Comparison of ENCODE assay signal across 8 cellular contexts in genomic region chr11:34358258-34358665, GRCh38. TPM values are rescaled to one million over a fixed set of nuclear protein-coding genes. Genes with fewer than 3 reads are reported as not detected.
DNase-seq lines count a peak whose midpoint lies in the region; ATAC-seq and TF ChIP-seq lines count a peak whose summit lies in the region.

No MANE protein-coding gene starts in this region.

- peaks cover 40% of the 10 kb centered on the region for H3K79me2 ChIP-seq in hepatocyte

- POLR2A ChIA-PET in HEK293T (lab: Yijun Ruan, JAX), result interaction anchor here (0.7 to 3.2 kb wide), 4 partner anchors 9 to 184 kb away, joined by 3 to 14 read pairs (median 6); no protein-coding TSS in a partner anchor

- H3K4me1 ChIP-seq in hepatocyte (ENCODE audit: insufficient read depth), result peaks cover 12% of the 10 kb centered on the region

- H3K4me3 ChIP-seq in hepatocyte, result peak overlapping the region; percentile 5

- no peaks in the 10 kb centered on the region for H3K9me2 ChIP-seq in hepatocyte (replicated peaks; ENCODE audit: insufficient read depth)

- H3K27me3 ChIP-seq in hepatocyte, result peaks cover 3% of the 10 kb centered on the region

- H4K20me1 ChIP-seq in hepatocyte (ENCODE audit: insufficient read depth, poor library complexity, severe bottlenecking), result peaks cover 37% of the 10 kb centered on the region

- no peak for ATAC-seq in HG03442 (IDR thresholded peaks at IDR 0.05; ENCODE audit: unreplicated experiment)

- H3K9me3 ChIP-seq in hepatocyte (ENCODE audit: low read depth), result no peaks in the 10 kb centered on the region

- under 1% methylated on average over 17 of the region's 23 CpGs for WGBS in hepatocyte (ENCODE audit: low lambda C conversion rate, missing lambda C conversion rate)

- CTCF ChIA-PET in HEK293T (lab: Yijun Ruan, JAX), result interaction anchor here (0.5 to 3.9 kb wide), 3 partner anchors 16 to 550 kb away, joined by 3 to 26 read pairs (median 5); no protein-coding TSS in a partner anchor

- H3K27ac ChIP-seq in hepatocyte, result peak overlapping the region; percentile 77

- no peaks in the 10 kb centered on the region for H3K36me3 ChIP-seq in hepatocyte (replicated peaks; ENCODE audit: insufficient read depth, low read depth)

- no peak for TF ChIP-seq CTCF in hepatocyte (IDR thresholded peaks at IDR 0.05; ENCODE audit: poor library complexity)

- H3K4me2 ChIP-seq in hepatocyte, result peak overlapping the region; percentile 87

- DNase-seq in ELF-1 (ENCODE audit: low read depth, low spot score) (peak; percentile 88), HEK293T (ENCODE audit: extremely low spot score) (peak; percentile 67), NCI-H446 (lab: John Stamatoyannopoulos, UW) (peak; percentile 77 to 91), hepatocyte (ENCODE audit: low spot score) (peak; percentile 75), putamen (ENCODE audit: low spot score) (peak; percentile 48), NCI-H1436 treated with DMSO at 0.1 percent for 48 hours (lab: John Stamatoyannopoulos, UW) (no peak)
- DNase-seq in activated naive CD8-positive, alpha-beta T cell treated with anti-CD3 and anti-CD28 coated beads, Interleukin-2, amount 50 U/mL, for 16 hours (ENCODE audit: low read depth, low spot score), result peak; percentile 5

- H2AFZ ChIP-seq in hepatocyte, result peak overlapping the region; percentile 58

TF ChIP-seq in HEK293T, 16 proteins besides CTCF, POLR2A, EP300 and RAD21:
- TF ChIP-seq SP1 (IDR thresholded peaks at IDR 0.05), result no peak
- TF ChIP-seq CTBP1 (IDR thresholded peaks at IDR 0.05; ENCODE audit: borderline replicate concordance), result no peak
- no peak for TF ChIP-seq BHLHE40 (IDR thresholded peaks at IDR 0.05; ENCODE audit: borderline replicate concordance)
- no peak for TF ChIP-seq FOXK2 (IDR thresholded peaks at IDR 0.05)
- TF ChIP-seq LEF1 (IDR thresholded peaks at IDR 0.05; ENCODE audit: borderline replicate concordance), result no peak
- TF ChIP-seq SUZ12 (IDR thresholded peaks at IDR 0.05), result no peak
- TF ChIP-seq FOXM1 (IDR thresholded peaks at IDR 0.05; ENCODE audit: borderline replicate concordance), result no peak
- no peak for TF ChIP-seq ELF4 (IDR thresholded peaks at IDR 0.05)
- no peak for TF ChIP-seq NFRKB (IDR thresholded peaks at IDR 0.05)
- TF ChIP-seq FOXA1 (IDR thresholded peaks at IDR 0.05), result no peak
- TF ChIP-seq, protein P1, sequence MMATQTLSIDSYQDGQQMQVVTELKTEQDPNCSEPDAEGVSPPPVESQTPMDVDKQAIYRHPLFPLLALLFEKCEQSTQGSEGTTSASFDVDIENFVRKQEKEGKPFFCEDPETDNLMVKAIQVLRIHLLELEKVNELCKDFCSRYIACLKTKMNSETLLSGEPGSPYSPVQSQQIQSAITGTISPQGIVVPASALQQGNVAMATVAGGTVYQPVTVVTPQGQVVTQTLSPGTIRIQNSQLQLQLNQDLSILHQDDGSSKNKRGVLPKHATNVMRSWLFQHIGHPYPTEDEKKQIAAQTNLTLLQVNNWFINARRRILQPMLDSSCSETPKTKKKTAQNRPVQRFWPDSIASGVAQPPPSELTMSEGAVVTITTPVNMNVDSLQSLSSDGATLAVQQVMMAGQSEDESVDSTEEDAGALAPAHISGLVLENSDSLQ (IDR thresholded peaks at IDR 0.05), result no peak
TF ChIP-seq in HEK293T: peak in this region for 0.

RNA-seq across cellular contexts. Expression of gene ABTB2, which starts 0.5 kb away (rescaled TPM):
- 8.8 and 12.4 TPM in 2 replicates for total RNA-seq in hepatocyte
- 14.3 and 16.5 TPM in 2 replicates for polyA plus RNA-seq in hepatocyte
